Comparison of ENCODE assay signal across 9 cellular contexts in the genomic region with DNA sequence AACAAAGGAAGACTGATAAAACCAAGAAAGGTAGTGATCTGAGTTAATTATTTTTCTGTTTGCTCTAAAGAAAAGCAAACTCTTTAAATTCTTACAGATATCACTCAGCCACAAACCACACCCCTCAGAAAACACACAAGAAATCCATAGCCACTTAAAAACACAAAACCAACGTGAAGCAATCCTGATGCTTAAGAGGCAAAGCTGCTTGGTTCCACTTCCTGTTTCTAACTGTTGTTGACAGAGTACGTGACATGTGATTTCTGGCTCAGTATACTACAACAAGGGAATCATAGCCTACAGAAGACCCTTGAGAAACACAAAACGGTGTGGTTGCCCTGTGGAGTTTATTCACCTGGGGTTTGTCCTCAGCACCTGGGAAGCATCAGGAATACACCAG.
A peak's percentile ranks its signal among the peaks of the same experiment; 100 is the strongest.
DNase-seq lines count a peak whose midpoint lies in the region; ATAC-seq and TF ChIP-seq lines count a peak whose summit lies in the region.
"Had no signal": no experiment of that assay in that cellular context is flagged by ENCODE, and none has a peak within 500 bp of the region (broad histone marks: within the 10 kb centered on the region; RNA-seq: fewer than 3 reads in every experiment).

No MANE protein-coding gene starts in this region.

- WGBS in esophagus squamous epithelium, 2 donors = 29 to 38% methylated on average over 3 of the region's 3 CpGs

- TF ChIP-seq CTCF in esophagus squamous epithelium (IDR thresholded peaks at IDR 0.05) = no peak

- ATAC-seq in GM18502 (IDR thresholded peaks at IDR 0.05; ENCODE audit: poor library complexity, unreplicated experiment) (peak; percentile 94), HG02610 (IDR thresholded peaks at IDR 0.05; ENCODE audit: unreplicated experiment) (peak; percentile 74), HG03045 (IDR thresholded peaks at IDR 0.05; ENCODE audit: unreplicated experiment) (no peak)
- ATAC-seq in central memory CD8-positive, alpha-beta T cell (replicated peaks; ENCODE audit: extremely low read depth, poor library complexity, severe bottlenecking) = peak; percentile 46

- H3K27ac Mint-ChIP-seq in central memory CD8-positive, alpha-beta T cell (ENCODE audit: low read depth) = no peak overlapping the region
- H3K27ac Mint-ChIP-seq: IgD-negative memory B cell had no signal

- no peaks in the 10 kb centered on the region for H3K4me1 ChIP-seq in esophagus squamous epithelium

- TF ChIP-seq POLR2A in esophagus squamous epithelium (IDR thresholded peaks at IDR 0.05) = no peak

- no peak overlapping the region for H3K27ac ChIP-seq in esophagus squamous epithelium

- H3K27me3 Mint-ChIP-seq in central memory CD8-positive, alpha-beta T cell = peaks cover 23% of the 10 kb centered on the region
- H3K27me3 Mint-ChIP-seq: IgD-negative memory B cell had no signal

- no peaks in the 10 kb centered on the region for H3K27me3 ChIP-seq in esophagus squamous epithelium

- H3K4me3 ChIP-seq in esophagus squamous epithelium = no peak overlapping the region

- intact Hi-C loops in esophagus squamous epithelium (cut with DNase I) = no loop called here

- H3K4me3 Mint-ChIP-seq in central memory CD8-positive, alpha-beta T cell = no peak overlapping the region

- no peaks in the 10 kb centered on the region for H3K36me3 ChIP-seq in esophagus squamous epithelium

- peaks cover 19% of the 10 kb centered on the region for H3K9me3 Mint-ChIP-seq in central memory CD8-positive, alpha-beta T cell

- no peaks in the 10 kb centered on the region for H3K4me1 Mint-ChIP-seq in central memory CD8-positive, alpha-beta T cell

- no peaks in the 10 kb centered on the region for H3K9me3 ChIP-seq in esophagus squamous epithelium

- DNase-seq in NCI-H146 treated with DMSO at 0.1 percent for 48 hours (lab: John Stamatoyannopoulos, UW; ENCODE audit: unreplicated experiment) (peak; percentile 69), DMS79 treated with DMSO at 0.1 percent for 48 hours (lab: John Stamatoyannopoulos, UW) (no peak), NCI-H82 (lab: John Stamatoyannopoulos, UW) (no peak), esophagus squamous epithelium (lab: John Stamatoyannopoulos, UW) (no peak)
- DNase-seq in central memory CD8-positive, alpha-beta T cell (ENCODE audit: low spot score in 2 of 2) = no peak

- no peaks in the 10 kb centered on the region for H3K36me3 Mint-ChIP-seq in central memory CD8-positive, alpha-beta T cell (ENCODE audit: insufficient read depth)
